Comparison of ENCODE assay signal across 1 cellular context in the genomic region with DNA sequence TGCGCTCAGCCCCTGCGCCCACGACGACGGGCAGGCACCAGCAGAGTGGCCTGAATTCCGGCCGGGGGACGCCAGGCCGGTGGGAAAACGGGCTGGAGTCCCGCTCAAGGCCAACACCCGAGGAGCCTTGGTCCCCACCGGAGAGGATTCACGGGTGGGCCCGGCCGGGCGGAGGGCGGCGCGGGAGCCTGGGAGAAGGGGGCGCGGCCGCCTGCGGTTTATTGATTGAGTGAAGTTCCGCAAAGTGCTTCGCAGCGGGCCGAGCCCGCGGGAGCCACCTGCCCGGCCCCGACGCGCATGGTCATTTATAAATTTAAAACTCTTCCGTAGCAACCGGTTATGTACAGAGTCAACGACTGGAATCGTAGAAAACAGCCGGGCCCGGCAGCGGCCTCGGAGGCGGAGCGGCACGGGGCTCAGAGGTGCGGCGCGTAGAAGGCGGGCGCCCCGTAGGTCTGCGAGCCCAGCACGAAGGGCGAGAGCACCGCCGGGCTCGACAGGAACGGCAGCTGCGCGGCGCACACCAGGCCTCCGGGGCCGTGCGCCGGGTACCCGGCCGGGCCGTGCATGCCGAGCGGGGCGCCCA.
A peak's percentile ranks its signal among the peaks of the same experiment; 100 is the strongest.
TF ChIP-seq lines count a peak whose summit lies in the region.

No MANE protein-coding gene starts in this region.

TF ChIP-seq in H1, 55 proteins besides CTCF, POLR2A, EP300 and RAD21:
- no peak for TF ChIP-seq HDAC6 (IDR thresholded peaks at IDR 0.05; ENCODE audit: low read depth, low read length)
- 0 out of 2 replicates have a peak, but pooled peaks have one; percentile 65 for TF ChIP-seq GABPA (IDR thresholded peaks at IDR 0.05; ENCODE audit: borderline replicate concordance, insufficient read depth, low read length)
- TF ChIP-seq SUZ12 (IDR thresholded peaks at IDR 0.05; ENCODE audit: low read length), result peak; percentile 89
- TF ChIP-seq EZH2 (IDR thresholded peaks at IDR 0.05; ENCODE audit: low read depth, low read length, severe bottlenecking), result peak; percentile 88
TF ChIP-seq in H1: peak in this region for 3.
